Comparison of ENCODE assay signal across 8 cellular contexts in the genomic region with DNA sequence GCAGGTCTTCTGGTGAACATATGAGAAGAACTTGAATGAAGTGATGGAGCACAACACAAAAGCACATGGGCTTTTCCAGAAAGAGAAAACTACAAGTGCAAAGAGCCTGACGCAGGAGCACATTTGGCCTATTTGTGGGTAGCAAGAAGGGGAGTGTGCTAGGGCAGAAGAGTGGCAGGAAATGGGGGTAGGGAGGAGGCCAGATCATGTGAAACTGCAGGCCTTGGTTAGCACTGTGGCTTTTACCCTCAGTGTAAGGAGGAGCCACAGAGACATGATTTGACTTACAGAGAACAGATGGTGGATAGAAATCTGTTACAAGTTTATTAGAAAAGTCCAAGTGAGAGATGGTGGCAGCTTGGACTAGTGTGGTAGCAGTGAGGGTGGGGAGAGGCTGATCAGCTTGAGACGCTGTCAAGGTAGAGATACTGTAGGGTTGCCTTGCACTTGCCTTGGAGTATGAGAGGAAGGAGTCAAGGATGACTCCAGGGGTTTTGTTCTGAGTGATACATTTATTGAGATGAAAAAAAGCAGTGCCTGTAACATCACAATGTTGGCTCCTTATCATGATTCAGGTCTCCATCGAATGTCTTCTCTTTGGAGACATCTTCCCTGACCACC.
DNase-seq lines count a peak whose midpoint lies in the region; ATAC-seq and TF ChIP-seq lines count a peak whose summit lies in the region.

No MANE protein-coding gene starts in this region.

- H3K4me3 Mint-ChIP-seq in Calu3 (ENCODE audit: low read depth, unreplicated experiment): no peak overlapping the region

- BruUV-seq in Calu3 (replicated peaks; lab: Mats Ljungman, UMichigan): no TSS peak

- ATAC-seq in GM19452 (IDR thresholded peaks at IDR 0.05; ENCODE audit: unreplicated experiment) (peak; percentile 100), HG03196 (IDR thresholded peaks at IDR 0.05; ENCODE audit: unreplicated experiment) (peak; percentile 99), SK-N-SH treated with all-trans-retinoic acid at 6 μM for 48 hours (no peak)

- peak; percentile 58 for DNase-seq in activated CD8-positive, alpha-beta memory T cell treated with anti-CD3 and anti-CD28 coated beads, Interleukin-2, amount 50 U/mL, for 48 hours
- peak in 2 of 3 donors; percentile 8 for DNase-seq in stimulated activated CD4-positive, alpha-beta T cell treated with anti-CD3 and anti-CD28 coated beads, TNF-alpha, amount 100 ng/mL, for 1 hour (ENCODE audit: low read depth in 3 of 3, low spot score in 1 of 3)
- DNase-seq in AG08395 (ENCODE audit: low spot score) (no peak), Calu3 (no peak), NCI-H1436 (lab: John Stamatoyannopoulos, UW) (no peak)

- no peak for TF ChIP-seq CTCF in Calu3 (IDR thresholded peaks at IDR 0.05; ENCODE audit: unreplicated experiment)

- H3K27me3 Mint-ChIP-seq in Calu3 (ENCODE audit: unreplicated experiment): peaks cover 7% of the 10 kb centered on the region

- no peaks in the 10 kb centered on the region for H3K36me3 Mint-ChIP-seq in Calu3 (ENCODE audit: insufficient read depth, unreplicated experiment)

- no peaks in the 10 kb centered on the region for H3K9me3 Mint-ChIP-seq in Calu3 (ENCODE audit: low read depth, unreplicated experiment)

- no peak overlapping the region for H3K27ac Mint-ChIP-seq in Calu3 (ENCODE audit: unreplicated experiment)

- peaks cover 16% of the 10 kb centered on the region for H3K4me1 Mint-ChIP-seq in Calu3 (ENCODE audit: low read depth, unreplicated experiment)

- CTCF ChIA-PET in Calu3 (lab: Charles Lee): no interaction called here

- intact Hi-C loops in Calu3 (cut with micrococcal nuclease; ENCODE audit: unreplicated experiment): no loop called here

TF ChIP-seq in SK-N-SH treated with all-trans-retinoic acid at 6 μM for 48 hours, 23 proteins besides CTCF, POLR2A, EP300 and RAD21:
- no peak for TF ChIP-seq PPARA (CRISPR knock-in tag; IDR thresholded peaks at IDR 0.05; ENCODE audit: borderline replicate concordance)
- TF ChIP-seq, protein P1, sequence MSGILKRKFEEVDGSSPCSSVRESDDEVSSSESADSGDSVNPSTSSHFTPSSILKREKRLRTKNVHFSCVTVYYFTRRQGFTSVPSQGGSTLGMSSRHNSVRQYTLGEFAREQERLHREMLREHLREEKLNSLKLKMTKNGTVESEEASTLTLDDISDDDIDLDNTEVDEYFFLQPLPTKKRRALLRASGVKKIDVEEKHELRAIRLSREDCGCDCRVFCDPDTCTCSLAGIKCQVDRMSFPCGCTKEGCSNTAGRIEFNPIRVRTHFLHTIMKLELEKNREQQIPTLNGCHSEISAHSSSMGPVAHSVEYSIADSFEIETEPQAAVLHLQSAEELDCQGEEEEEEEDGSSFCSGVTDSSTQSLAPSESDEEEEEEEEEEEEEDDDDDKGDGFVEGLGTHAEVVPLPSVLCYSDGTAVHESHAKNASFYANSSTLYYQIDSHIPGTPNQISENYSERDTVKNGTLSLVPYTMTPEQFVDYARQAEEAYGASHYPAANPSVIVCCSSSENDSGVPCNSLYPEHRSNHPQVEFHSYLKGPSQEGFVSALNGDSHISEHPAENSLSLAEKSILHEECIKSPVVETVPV (CRISPR knock-in tag; IDR thresholded peaks at IDR 0.05): no peak

Comparison
In these comparisons a context has a peak if more than half of its experiments do, and no peak if none do; other contexts are left out.
1. DNase-seq: peak in activated CD8-positive, alpha-beta memory T cell treated with anti-CD3 and anti-CD28 coated beads, Interleukin-2, amount 50 U/mL, for 48 hours (single experiment) and stimulated activated CD4-positive, alpha-beta T cell treated with anti-CD3 and anti-CD28 coated beads, TNF-alpha, amount 100 ng/mL, for 1 hour (2 of 3); none in AG08395 (single experiment), Calu3 (single experiment) and NCI-H1436 (single experiment).